ENCODE assay signal across 11 cellular contexts in genomic region chr21:33022828-33023573, GRCh38. TPM values are rescaled to one million over a fixed set of nuclear protein-coding genes. Genes with fewer than 3 reads are reported as not detected.
DNase-seq lines count a peak whose midpoint lies in the region; ATAC-seq lines count a peak whose summit lies in the region.
"Had no signal": no experiment of that assay in that cellular context is flagged by ENCODE, and none has a peak within 500 bp of the region (broad histone marks: within the 10 kb centered on the region; RNA-seq: fewer than 3 reads in every experiment).

No MANE protein-coding gene starts in this region.

- peak overlapping the region; percentile 83 for H3K27ac Mint-ChIP-seq in activated naive CD4-positive, alpha-beta T cell treated with anti-CD3 and anti-CD28 coated beads, Interleukin-2, amount 10 ng/mL, durations not matched to agents 7 days and 5 days
- H3K27ac Mint-ChIP-seq in T-cell: no peak overlapping the region
- H3K27ac Mint-ChIP-seq in stimulated activated memory B cell treated with anti-CD40 and anti-IgM and Interleukin-4, amounts not matched to agents 10 μg/mL and 1 μg/mL and 100 μg/mL, for 72 hours: no peak overlapping the region

- H3K9me3 ChIP-seq in iPS-18c (ENCODE audit: control insufficient read depth, insufficient read depth, low read length): no peaks in the 10 kb centered on the region

- POLR2A ChIA-PET in T-cell (lab: Charles Lee): no interaction called here

- no peak for ATAC-seq in T-cell (replicated peaks in 1 of 4)
- ATAC-seq in stimulated activated memory B cell treated with anti-CD40 and anti-IgM and Interleukin-4, amounts not matched to agents 10 μg/mL and 1 μg/mL and 100 μg/mL, for 72 hours: no peak
- ATAC-seq in HG03432 (IDR thresholded peaks at IDR 0.05; ENCODE audit: unreplicated experiment): no peak
- ATAC-seq in HG03097 (IDR thresholded peaks at IDR 0.05; ENCODE audit: low FRiP score, unreplicated experiment): no peak

- no peak for DNase-seq in activated naive CD4-positive, alpha-beta T cell treated with anti-CD3 and anti-CD28 coated beads, Interleukin-2, amount 10 ng/mL, durations not matched to agents 7 days and 5 days
- no peak for DNase-seq in activated naive CD4-positive, alpha-beta T cell (lab: John Stamatoyannopoulos, UW)
- DNase-seq in T-cell (no peak), EL (no peak)
- DNase-seq: small intestine had no signal

- H3K9me3 Mint-ChIP-seq in activated naive CD4-positive, alpha-beta T cell treated with anti-CD3 and anti-CD28 coated beads, Interleukin-2, amount 10 ng/mL, durations not matched to agents 7 days and 5 days: no peaks in the 10 kb centered on the region
- H3K9me3 Mint-ChIP-seq in T-cell: no peaks in the 10 kb centered on the region
- no peaks in the 10 kb centered on the region for H3K9me3 Mint-ChIP-seq in stimulated activated memory B cell treated with anti-CD40 and anti-IgM and Interleukin-4, amounts not matched to agents 10 μg/mL and 1 μg/mL and 100 μg/mL, for 72 hours

- H3K4me1 Mint-ChIP-seq in activated naive CD4-positive, alpha-beta T cell treated with anti-CD3 and anti-CD28 coated beads, Interleukin-2, amount 10 ng/mL, durations not matched to agents 7 days and 5 days: peaks cover 40% of the 10 kb centered on the region
- H3K4me1 Mint-ChIP-seq in T-cell: peaks cover 51 to 59% (median 57%) of the 10 kb centered on the region in 3 donors
- H3K4me1 Mint-ChIP-seq in stimulated activated memory B cell treated with anti-CD40 and anti-IgM and Interleukin-4, amounts not matched to agents 10 μg/mL and 1 μg/mL and 100 μg/mL, for 72 hours: peaks cover 35% of the 10 kb centered on the region

- peak overlapping the region; percentile 28 for H3K4me3 ChIP-seq in iPS-18c (ENCODE audit: insufficient read depth, low read depth, low read length)

- peaks cover 6% of the 10 kb centered on the region for H3K36me3 Mint-ChIP-seq in activated naive CD4-positive, alpha-beta T cell treated with anti-CD3 and anti-CD28 coated beads, Interleukin-2, amount 10 ng/mL, durations not matched to agents 7 days and 5 days
- no peaks in the 10 kb centered on the region for H3K36me3 Mint-ChIP-seq in T-cell
- H3K36me3 Mint-ChIP-seq in stimulated activated memory B cell treated with anti-CD40 and anti-IgM and Interleukin-4, amounts not matched to agents 10 μg/mL and 1 μg/mL and 100 μg/mL, for 72 hours: no peaks in the 10 kb centered on the region

- H3K4me3 Mint-ChIP-seq in activated naive CD4-positive, alpha-beta T cell treated with anti-CD3 and anti-CD28 coated beads, Interleukin-2, amount 10 ng/mL, durations not matched to agents 7 days and 5 days: peak overlapping the region; percentile 44
- peak overlapping the region; percentile 21 to 67 (median 56) for H3K4me3 Mint-ChIP-seq in T-cell
- peak overlapping the region; percentile 31 for H3K4me3 Mint-ChIP-seq in stimulated activated memory B cell treated with anti-CD40 and anti-IgM and Interleukin-4, amounts not matched to agents 10 μg/mL and 1 μg/mL and 100 μg/mL, for 72 hours

- CTCF ChIA-PET in activated naive CD4-positive, alpha-beta T cell treated with anti-CD3 and anti-CD28 coated beads, Interleukin-2, amount 10 ng/mL, durations not matched to agents 7 days and 5 days (lab: Charles Lee): interaction anchor here (0.8 kb wide), 1 partner anchor 190 kb away, joined by 5 read pairs; no protein-coding TSS in a partner anchor
- CTCF ChIA-PET in T-cell (lab: Charles Lee): no interaction called here

- peaks cover 100% of the 10 kb centered on the region for H3K27me3 Mint-ChIP-seq in activated naive CD4-positive, alpha-beta T cell treated with anti-CD3 and anti-CD28 coated beads, Interleukin-2, amount 10 ng/mL, durations not matched to agents 7 days and 5 days
- peaks cover 65 to 76% of the 10 kb centered on the region in 2 donors for H3K27me3 Mint-ChIP-seq in T-cell
- H3K27me3 Mint-ChIP-seq in stimulated activated memory B cell treated with anti-CD40 and anti-IgM and Interleukin-4, amounts not matched to agents 10 μg/mL and 1 μg/mL and 100 μg/mL, for 72 hours: peaks cover 87% of the 10 kb centered on the region

RNA-seq across cellular contexts. Expression of gene OLIG2, which starts 2.7 kb away (rescaled TPM):
- total RNA-seq in T-cell: not detected
- total RNA-seq: M059J had no signal

RNA-seq across cellular contexts. Expression of gene OLIG1, which starts 46.9 kb away (rescaled TPM):
- total RNA-seq in T-cell: not detected
- total RNA-seq: astrocyte, M059J had no signal
